ENCODE assay signal across 1 cellular context in the genomic region with DNA sequence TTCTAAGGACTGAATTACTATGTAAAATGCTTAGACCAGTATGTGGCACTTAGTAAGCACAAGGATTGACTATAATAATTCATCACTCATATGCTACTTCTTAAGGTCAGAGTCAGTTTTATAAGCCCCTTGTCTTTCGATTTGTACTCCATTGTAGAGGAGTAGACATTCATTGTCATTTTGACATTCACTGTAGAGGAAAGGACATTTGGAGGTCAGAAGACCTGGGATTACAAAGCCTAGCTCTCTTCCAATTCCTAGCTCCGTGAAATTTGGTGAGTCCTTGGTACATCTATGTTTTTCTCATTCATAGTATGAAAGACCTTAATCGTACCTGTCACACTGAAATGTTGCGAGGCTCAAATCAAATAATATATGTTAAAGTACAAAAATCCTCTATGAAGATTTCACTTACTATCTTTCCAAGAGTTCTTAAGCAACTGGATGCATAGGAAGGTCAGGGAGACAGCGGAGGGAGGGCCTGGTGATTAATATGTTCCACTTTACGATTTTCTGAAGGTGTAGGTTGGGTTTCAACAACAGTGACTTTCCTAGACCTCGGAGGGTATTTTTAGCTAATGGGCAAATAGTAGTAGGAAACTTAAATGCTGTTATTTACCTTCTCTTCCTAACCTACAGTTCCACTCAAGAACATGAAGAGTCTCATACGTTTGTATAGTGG.
TF ChIP-seq lines count a peak whose summit lies in the region.

No MANE protein-coding gene starts in this region.

TF ChIP-seq in SK-N-SH, 30 proteins besides CTCF, POLR2A, EP300 and RAD21 (continued from another document):
- TF ChIP-seq MXI1 (IDR thresholded peaks at IDR 0.05; ENCODE audit: low read depth, low read length), result no peak
- TF ChIP-seq ELF1 (IDR thresholded peaks at IDR 0.05), result no peak
- TF ChIP-seq, protein P1, sequence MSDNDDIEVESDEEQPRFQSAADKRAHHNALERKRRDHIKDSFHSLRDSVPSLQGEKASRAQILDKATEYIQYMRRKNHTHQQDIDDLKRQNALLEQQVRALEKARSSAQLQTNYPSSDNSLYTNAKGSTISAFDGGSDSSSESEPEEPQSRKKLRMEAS (IDR thresholded peaks at IDR 0.05; ENCODE audit: low read depth), result no peak
- TF ChIP-seq YY1 (IDR thresholded peaks at IDR 0.05; ENCODE audit: low read depth), result no peak
- TF ChIP-seq, protein P2, sequence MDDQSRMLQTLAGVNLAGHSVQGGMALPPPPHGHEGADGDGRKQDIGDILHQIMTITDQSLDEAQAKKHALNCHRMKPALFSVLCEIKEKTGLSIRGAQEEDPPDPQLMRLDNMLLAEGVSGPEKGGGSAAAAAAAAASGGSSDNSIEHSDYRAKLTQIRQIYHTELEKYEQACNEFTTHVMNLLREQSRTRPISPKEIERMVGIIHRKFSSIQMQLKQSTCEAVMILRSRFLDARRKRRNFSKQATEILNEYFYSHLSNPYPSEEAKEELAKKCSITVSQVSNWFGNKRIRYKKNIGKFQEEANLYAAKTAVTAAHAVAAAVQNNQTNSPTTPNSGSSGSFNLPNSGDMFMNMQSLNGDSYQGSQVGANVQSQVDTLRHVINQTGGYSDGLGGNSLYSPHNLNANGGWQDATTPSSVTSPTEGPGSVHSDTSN (IDR thresholded peaks at IDR 0.05), result no peak
- TF ChIP-seq POLR2AphosphoS5 (IDR thresholded peaks at IDR 0.05; ENCODE audit: low read depth, low read length), result no peak
- TF ChIP-seq SIN3A (IDR thresholded peaks at IDR 0.05; ENCODE audit: borderline replicate concordance, low read depth, low read length), result no peak
- no peak for TF ChIP-seq RXRA (IDR thresholded peaks at IDR 0.05; ENCODE audit: borderline replicate concordance, low read depth)
- TF ChIP-seq RCOR1 (IDR thresholded peaks at IDR 0.05; ENCODE audit: low read length), result no peak
- TF ChIP-seq FOXJ3 (CRISPR knock-in tag; IDR thresholded peaks at IDR 0.05), result no peak
